ENCODE assay signal across 22 cellular contexts in the genomic region with DNA sequence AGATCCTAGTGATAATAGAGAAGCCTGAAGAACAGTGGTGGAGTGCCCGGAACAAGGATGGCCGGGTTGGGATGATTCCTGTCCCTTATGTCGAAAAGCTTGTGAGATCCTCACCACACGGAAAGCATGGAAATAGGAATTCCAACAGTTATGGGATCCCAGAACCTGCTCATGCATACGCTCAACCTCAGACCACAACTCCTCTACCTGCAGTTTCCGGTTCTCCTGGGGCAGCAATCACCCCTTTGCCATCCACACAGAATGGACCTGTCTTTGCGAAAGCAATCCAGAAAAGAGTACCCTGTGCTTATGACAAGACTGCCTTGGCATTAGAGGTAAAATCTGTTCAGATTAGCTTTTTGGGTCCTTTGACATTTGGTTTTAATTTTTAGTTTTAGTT. TPM values are rescaled to one million over a fixed set of nuclear protein-coding genes. Genes with fewer than 3 reads are reported as not detected.
DNase-seq lines count a peak whose midpoint lies in the region; ATAC-seq and TF ChIP-seq lines count a peak whose summit lies in the region.
"Had no signal": no experiment of that assay in that cellular context is flagged by ENCODE, and none has a peak within 500 bp of the region (broad histone marks: within the 10 kb centered on the region; RNA-seq: fewer than 3 reads in every experiment).

No MANE protein-coding gene starts in this region.

- no peak for ATAC-seq in central memory CD8-positive, alpha-beta T cell (replicated peaks; ENCODE audit: extremely low read depth, poor library complexity, severe bottlenecking)
- ATAC-seq in GM18511 (IDR thresholded peaks at IDR 0.05; ENCODE audit: unreplicated experiment), result no peak
- ATAC-seq: GM23338 had no signal

- H3K36me3 ChIP-seq in breast epithelium, result no peaks in the 10 kb centered on the region
- peaks cover 11 to 48% of the 10 kb centered on the region in 2 experiments; a peak in 2 of 3 replicates for H3K36me3 ChIP-seq in HEK293 (ENCODE audit: control insufficient read depth in 2 of 2, insufficient read depth in 1 of 2, low read length in 2 of 2)

- intact Hi-C loops in MCF 10A (cut with micrococcal nuclease) (no loop called here), breast epithelium (cut with DNase I; ENCODE audit: low total_unique reads) (no loop called here)

- H3K4me1 Mint-ChIP-seq in MCF 10A (ENCODE audit: insufficient read depth, unreplicated experiment), result peaks cover 27% of the 10 kb centered on the region
- H3K4me1 Mint-ChIP-seq in central memory CD8-positive, alpha-beta T cell, result peaks cover 60% of the 10 kb centered on the region

- POLR2A ChIA-PET in MCF 10A (lab: Yijun Ruan, JAX) (interaction anchor here (0.7 kb wide), 1 partner anchor 42 kb away, joined by 5 read pairs; no protein-coding TSS in a partner anchor), HEK293 (lab: Yijun Ruan, JAX) (no interaction called here)

- TF ChIP-seq CTCF in MCF 10A (IDR thresholded peaks at IDR 0.05; ENCODE audit: unreplicated experiment) (no peak), breast epithelium (IDR thresholded peaks at IDR 0.05) (no peak), HEK293 (tag by site-specific recombination; IDR thresholded peaks at IDR 0.05) (no peak)

- no peak for TF ChIP-seq POLR2A in breast epithelium (IDR thresholded peaks at IDR 0.05)

- no peaks in the 10 kb centered on the region for H3K4me1 ChIP-seq in breast epithelium
- peaks cover 2% of the 10 kb centered on the region; the same call in 1 of the 2 replicates for H3K4me1 ChIP-seq in HEK293 (ENCODE audit: control insufficient read depth, insufficient read depth, low read length)

- H3K4me3 Mint-ChIP-seq in MCF 10A (ENCODE audit: unreplicated experiment), result no peak overlapping the region
- no peak overlapping the region for H3K4me3 Mint-ChIP-seq in central memory CD8-positive, alpha-beta T cell
- H3K4me3 Mint-ChIP-seq: GM23338, H9, HFFc6 had no signal

- no peaks in the 10 kb centered on the region for H3K27me3 Mint-ChIP-seq in MCF 10A (ENCODE audit: insufficient read depth, unreplicated experiment)
- H3K27me3 Mint-ChIP-seq in central memory CD8-positive, alpha-beta T cell, result no peaks in the 10 kb centered on the region

- H3K9me3 ChIP-seq in breast epithelium, result no peaks in the 10 kb centered on the region
- H3K9me3 ChIP-seq in HEK293 (ENCODE audit: control insufficient read depth, insufficient read depth, low read depth, low read length), result no peaks in the 10 kb centered on the region

- H3K9me3 Mint-ChIP-seq in MCF 10A (ENCODE audit: unreplicated experiment), result no peaks in the 10 kb centered on the region
- no peaks in the 10 kb centered on the region for H3K9me3 Mint-ChIP-seq in central memory CD8-positive, alpha-beta T cell
- H3K9me3 Mint-ChIP-seq: GM23338, H9, HFFc6 had no signal

- CTCF ChIA-PET in MCF 10A (lab: Yijun Ruan, JAX), result interaction anchor here (0.6 kb wide), 3 partner anchors 8 to 49 kb away, joined by 3 to 5 read pairs (median 3); no protein-coding TSS in a partner anchor
- CTCF ChIA-PET in HEK293 (lab: Yijun Ruan, JAX), result interaction anchor here (1.6 to 1.7 kb wide), 2 partner anchors 22 to 175 kb away, joined by 4 to 5 read pairs; no protein-coding TSS in a partner anchor

- no peak overlapping the region for H3K27ac ChIP-seq in breast epithelium
- H3K27ac ChIP-seq in HEK293 (ENCODE audit: extremely low read depth, low read depth, low read length), result no peak overlapping the region

- TSS peak; percentile 21 for BruUV-seq in MCF 10A (replicated peaks; lab: Mats Ljungman, UMichigan)

- H3K4me3 ChIP-seq in breast epithelium, result no peak overlapping the region
- no peak overlapping the region for H3K4me3 ChIP-seq in HEK293 (ENCODE audit: low read depth, low read length)
- H3K4me3 ChIP-seq: GM23338 had no signal

- H3K27ac Mint-ChIP-seq in MCF 10A (ENCODE audit: low read depth, unreplicated experiment), result no peak overlapping the region
- peak overlapping the region; percentile 62 for H3K27ac Mint-ChIP-seq in central memory CD8-positive, alpha-beta T cell (ENCODE audit: low read depth)
- H3K27ac Mint-ChIP-seq: GM23338, HFFc6 had no signal

- DNase-seq in MCF 10A (ENCODE audit: unreplicated experiment), result no peak
- no peak for DNase-seq in breast epithelium (ENCODE audit: low spot score in 2 of 2)
- DNase-seq in central memory CD8-positive, alpha-beta T cell (ENCODE audit: low spot score in 2 of 2), result no peak
- DNase-seq in UCSD-AML1 (lab: John Stamatoyannopoulos, UW; ENCODE audit: unreplicated experiment), result no peak
- no peak for DNase-seq in NCI-H1930 (lab: John Stamatoyannopoulos, UW)
- DNase-seq: 8988T, ACHN, COR-L47, H9, HFFc6, IMR-90, NCI-H1092 treated with DMSO at 0.1 percent for 48 hours, NCI-H1436, NCI-H187, NCI-H446 treated with DMSO at 0.1 percent for 48 hours, NCI-H526, NCI-H82, RPMI8226, SHP77 had no signal

- H3K36me3 Mint-ChIP-seq in MCF 10A (ENCODE audit: insufficient read depth, unreplicated experiment), result peaks cover 58% of the 10 kb centered on the region
- peaks cover 41% of the 10 kb centered on the region for H3K36me3 Mint-ChIP-seq in central memory CD8-positive, alpha-beta T cell (ENCODE audit: insufficient read depth)

- H3K27me3 ChIP-seq in breast epithelium, result no peaks in the 10 kb centered on the region

TF ChIP-seq in HEK293, 187 proteins besides CTCF, POLR2A, EP300 and RAD21:
- TF ChIP-seq, protein P1, sequence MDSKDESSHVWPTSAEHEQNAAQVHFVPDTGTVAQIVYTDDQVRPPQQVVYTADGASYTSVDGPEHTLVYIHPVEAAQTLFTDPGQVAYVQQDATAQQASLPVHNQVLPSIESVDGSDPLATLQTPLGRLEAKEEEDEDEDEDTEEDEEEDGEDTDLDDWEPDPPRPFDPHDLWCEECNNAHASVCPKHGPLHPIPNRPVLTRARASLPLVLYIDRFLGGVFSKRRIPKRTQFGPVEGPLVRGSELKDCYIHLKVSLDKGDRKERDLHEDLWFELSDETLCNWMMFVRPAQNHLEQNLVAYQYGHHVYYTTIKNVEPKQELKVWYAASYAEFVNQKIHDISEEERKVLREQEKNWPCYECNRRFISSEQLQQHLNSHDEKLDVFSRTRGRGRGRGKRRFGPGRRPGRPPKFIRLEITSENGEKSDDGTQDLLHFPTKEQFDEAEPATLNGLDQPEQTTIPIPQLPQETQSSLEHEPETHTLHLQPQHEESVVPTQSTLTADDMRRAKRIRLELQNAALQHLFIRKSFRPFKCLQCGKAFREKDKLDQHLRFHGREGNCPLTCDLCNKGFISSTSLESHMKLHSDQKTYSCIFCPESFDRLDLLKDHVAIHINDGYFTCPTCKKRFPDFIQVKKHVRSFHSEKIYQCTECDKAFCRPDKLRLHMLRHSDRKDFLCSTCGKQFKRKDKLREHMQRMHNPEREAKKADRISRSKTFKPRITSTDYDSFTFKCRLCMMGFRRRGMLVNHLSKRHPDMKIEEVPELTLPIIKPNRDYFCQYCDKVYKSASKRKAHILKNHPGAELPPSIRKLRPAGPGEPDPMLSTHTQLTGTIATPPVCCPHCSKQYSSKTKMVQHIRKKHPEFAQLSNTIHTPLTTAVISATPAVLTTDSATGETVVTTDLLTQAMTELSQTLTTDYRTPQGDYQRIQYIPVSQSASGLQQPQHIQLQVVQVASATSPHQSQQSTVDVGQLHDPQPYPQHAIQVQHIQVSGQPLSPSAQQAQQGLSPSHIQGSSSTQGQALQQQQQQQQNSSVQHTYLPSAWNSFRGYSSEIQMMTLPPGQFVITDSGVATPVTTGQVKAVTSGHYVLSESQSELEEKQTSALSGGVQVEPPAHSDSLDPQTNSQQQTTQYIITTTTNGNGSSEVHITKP (tag by site-specific recombination; IDR thresholded peaks at IDR 0.05), result peak; percentile 83
- TF ChIP-seq ZNF843 (tag by site-specific recombination; IDR thresholded peaks at IDR 0.05), result no peak

RNA-seq across cellular contexts. Expression of a gene that starts 16.7 kb away (rescaled TPM):
- total RNA-seq in MCF 10A (2022), result 74.0 and 76.1 TPM in 2 replicates
- total RNA-seq in breast epithelium, result 10 to 100 TPM; 36.8 to 46.5 (median 42.3) TPM

RNA-seq across cellular contexts. Expression of a gene that starts 33.1 kb away (rescaled TPM):
- total RNA-seq in MCF 10A (2022) (1.1 and 1.3 TPM in 2 replicates), breast epithelium (1 to 10 TPM; 1.6 to 3.3 (median 2.2) TPM)

RNA-seq across cellular contexts. Expression of a gene that starts 48.2 kb away (rescaled TPM):
- total RNA-seq in MCF 10A (2022), result 49.2 and 57.3 TPM in 2 replicates
- total RNA-seq in breast epithelium, result 10 to 100 TPM; 37.6 to 59.0 (median 46.2) TPM
